In the genomic region with DNA sequence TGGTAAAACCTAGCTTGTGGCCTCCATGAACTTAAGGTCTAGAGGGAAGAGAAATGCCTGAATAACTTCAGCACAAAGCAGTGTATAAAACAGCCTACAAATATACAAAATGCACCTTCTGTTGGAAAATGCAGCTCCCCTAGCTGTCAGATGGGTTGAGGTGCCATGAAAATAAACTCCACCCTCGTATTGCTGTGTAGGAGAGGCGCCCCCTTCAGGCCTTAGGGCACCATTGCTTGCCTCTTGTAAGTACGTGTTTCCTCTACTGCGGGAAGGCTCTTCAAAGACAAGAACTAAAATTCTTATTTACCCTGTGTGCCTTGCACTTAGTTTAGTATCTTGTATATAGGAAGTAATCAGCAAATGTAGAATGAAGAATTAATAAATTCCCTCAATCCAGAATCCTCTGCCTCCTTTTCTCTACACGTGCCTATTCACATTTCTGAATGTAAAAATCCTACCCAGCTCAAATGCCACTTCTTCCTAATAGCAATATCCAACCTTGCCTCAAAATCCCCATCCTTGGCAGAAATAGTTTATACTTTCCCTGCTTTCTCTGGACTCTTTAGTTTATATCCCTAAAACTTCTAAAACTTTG, we compare ENCODE assay signal across 8 cellular contexts.
DNase-seq lines count a peak whose midpoint lies in the region; ATAC-seq and TF ChIP-seq lines count a peak whose summit lies in the region.

No MANE protein-coding gene starts in this region.

- H3K4me2 ChIP-seq in OCI-LY7 (ENCODE audit: low read length) (no peak overlapping the region), neural progenitor cell (no peak overlapping the region)

- H3K4me1 ChIP-seq in OCI-LY7 (ENCODE audit: insufficient read depth, low read length, poor library complexity, severe bottlenecking): no peaks in the 10 kb centered on the region
- H3K4me1 ChIP-seq in neural progenitor cell: no peaks in the 10 kb centered on the region

- CTCF ChIA-PET in OCI-LY7 (lab: Charles Lee; ENCODE audit: unreplicated experiment): interaction anchor here (1.1 kb wide), 1 partner anchor 23 kb away, joined by 4 read pairs; no protein-coding TSS in a partner anchor

- H3K4me3 Mint-ChIP-seq in endothelial cell (ENCODE audit: unreplicated experiment) (no peak overlapping the region), neural progenitor cell (no peak overlapping the region), natural killer cell (no peak overlapping the region)

- no peak overlapping the region for H2AFZ ChIP-seq in OCI-LY7 (ENCODE audit: low read length)
- no peak overlapping the region for H2AFZ ChIP-seq in neural progenitor cell (replicated peaks)

- TF ChIP-seq CTCF in OCI-LY7 (conservative IDR thresholded peaks at IDR 0.05; ENCODE audit: low read length) (peak; percentile 92), endothelial cell (IDR thresholded peaks at IDR 0.05; ENCODE audit: unreplicated experiment) (peak; percentile 88), neural progenitor cell (IDR thresholded peaks at IDR 0.05) (peak; percentile 97), natural killer cell (IDR thresholded peaks at IDR 0.05) (no peak)

- H3K27ac ChIP-seq in OCI-LY7 (ENCODE audit: low read depth, low read length, poor library complexity, severe bottlenecking) (no peak overlapping the region), neural progenitor cell (no peak overlapping the region)

- H3K36me3 ChIP-seq in OCI-LY7 (ENCODE audit: insufficient read depth, low read length) (no peaks in the 10 kb centered on the region), neural progenitor cell (no peaks in the 10 kb centered on the region)

- H4K20me1 ChIP-seq in OCI-LY7 (ENCODE audit: insufficient read depth, low read length): no peaks in the 10 kb centered on the region
- no peaks in the 10 kb centered on the region for H4K20me1 ChIP-seq in neural progenitor cell (ENCODE audit: low read depth)

- POLR2A ChIA-PET in OCI-LY7 (lab: Charles Lee): no interaction called here

- no peaks in the 10 kb centered on the region for H3K4me1 Mint-ChIP-seq in endothelial cell (ENCODE audit: unreplicated experiment)
- H3K4me1 Mint-ChIP-seq in neural progenitor cell: no peaks in the 10 kb centered on the region
- H3K4me1 Mint-ChIP-seq in natural killer cell: no peaks in the 10 kb centered on the region

- no peaks in the 10 kb centered on the region; the same call in 1 of the 2 replicates for H3K9me2 ChIP-seq in OCI-LY7 (ENCODE audit: insufficient read depth, low read length)

- DNase-seq in DMS 273 treated with DMSO at 0.1 percent for 48 hours (lab: John Stamatoyannopoulos, UW) (peak; percentile 53), OCI-LY7 (ENCODE audit: low spot score) (peak; percentile 75), endothelial cell (ENCODE audit: low spot score) (peak; percentile 71), neural progenitor cell (ENCODE audit: low spot score) (peak; percentile 91), natural killer cell (no peak), NCI-H2196 (lab: John Stamatoyannopoulos, UW; ENCODE audit: unreplicated experiment) (no peak)

- H3K27ac Mint-ChIP-seq in endothelial cell (ENCODE audit: unreplicated experiment): no peak overlapping the region
- no peak overlapping the region for H3K27ac Mint-ChIP-seq in neural progenitor cell
- no peak overlapping the region for H3K27ac Mint-ChIP-seq in natural killer cell

- peak; percentile 90 for ATAC-seq in GM19043 (IDR thresholded peaks at IDR 0.05; ENCODE audit: low read depth, unreplicated experiment)
- ATAC-seq in HG03432 (IDR thresholded peaks at IDR 0.05; ENCODE audit: unreplicated experiment): peak; percentile 82
- ATAC-seq in natural killer cell: no peak

- H3K9ac ChIP-seq in neural progenitor cell: no peak overlapping the region

- H3K4me3 ChIP-seq in OCI-LY7 (ENCODE audit: low read depth, low read length, poor library complexity, severe bottlenecking): no peak overlapping the region
- no peak overlapping the region for H3K4me3 ChIP-seq in neural progenitor cell

- H3K27me3 Mint-ChIP-seq in endothelial cell (ENCODE audit: unreplicated experiment) (no peaks in the 10 kb centered on the region), neural progenitor cell (ENCODE audit: insufficient read depth, low read depth) (no peaks in the 10 kb centered on the region), natural killer cell (ENCODE audit: low read depth in 2 of 2) (no peaks in the 10 kb centered on the region)

- no TSS peak for BruUV-seq in OCI-LY7 (replicated peaks; lab: Mats Ljungman, UMichigan)

- H3K9me3 Mint-ChIP-seq in endothelial cell (ENCODE audit: unreplicated experiment) (no peaks in the 10 kb centered on the region), neural progenitor cell (no peaks in the 10 kb centered on the region), natural killer cell (peaks cover 0 to 2% of the 10 kb centered on the region in 2 donors)

- no peaks in the 10 kb centered on the region for H3K79me2 ChIP-seq in OCI-LY7 (ENCODE audit: insufficient read depth, low read depth, low read length)
- H3K79me2 ChIP-seq in neural progenitor cell (ENCODE audit: low read depth): no peaks in the 10 kb centered on the region

- H3K36me3 Mint-ChIP-seq in endothelial cell (ENCODE audit: low read depth, unreplicated experiment) (no peaks in the 10 kb centered on the region), neural progenitor cell (no peaks in the 10 kb centered on the region), natural killer cell (no peaks in the 10 kb centered on the region)

- no peaks in the 10 kb centered on the region for H3F3A ChIP-seq in neural progenitor cell (ENCODE audit: low read depth)

- no peaks in the 10 kb centered on the region for H3K9me3 ChIP-seq in OCI-LY7 (ENCODE audit: low read length)
- H3K9me3 ChIP-seq in neural progenitor cell (ENCODE audit: low read depth): no peaks in the 10 kb centered on the region

- intact Hi-C loops in OCI-LY7 (cut with micrococcal nuclease; ENCODE audit: unreplicated experiment) (loop anchor here (1.0 kb wide), 1 partner anchor 473 kb away; no protein-coding TSS in a partner anchor), natural killer cell (cut with micrococcal nuclease) (no loop called here)

- H3K27me3 ChIP-seq in neural progenitor cell: peaks cover 15% of the 10 kb centered on the region

Comparison
In these comparisons a context has a peak if more than half of its experiments do, and no peak if none do; other contexts are left out.
1. DNase-seq: peak in DMS 273 treated with DMSO at 0.1 percent for 48 hours (single experiment), OCI-LY7 (single experiment), endothelial cell (single experiment) and neural progenitor cell (single experiment); none in natural killer cell (single experiment) and NCI-H2196 (single experiment).
2. ATAC-seq: peak in GM19043 (single experiment) and HG03432 (single experiment); none in natural killer cell (0 of 3).